ENCODE assay signal across 1 cellular context in genomic region chr1:151210830-151211229, GRCh38.
A peak's percentile ranks its signal among the peaks of the same experiment; 100 is the strongest.
TF ChIP-seq lines count a peak whose summit lies in the region.

No MANE protein-coding gene starts in this region.

TF ChIP-seq in HepG2, 621 proteins besides CTCF, POLR2A, EP300 and RAD21:
- TF ChIP-seq ATF7 (IDR thresholded peaks at IDR 0.05) (peak; percentile 63), ATF7 (CRISPR knock-in tag; IDR thresholded peaks at IDR 0.05) (no peak), RFXAP (CRISPR knock-in tag; IDR thresholded peaks at IDR 0.05; ENCODE audit: borderline replicate concordance) (no peak), E2F5 (CRISPR knock-in tag; conservative IDR thresholded peaks at IDR 0.05) (no peak), ZNF329 (CRISPR knock-in tag; IDR thresholded peaks at IDR 0.05; ENCODE audit: low read depth) (no peak), TGIF2 (CRISPR knock-in tag; IDR thresholded peaks at IDR 0.05) (no peak), MBD4 (IDR thresholded peaks at IDR 0.05; ENCODE audit: borderline replicate concordance, low read length) (no peak)
- TF ChIP-seq, protein P1, sequence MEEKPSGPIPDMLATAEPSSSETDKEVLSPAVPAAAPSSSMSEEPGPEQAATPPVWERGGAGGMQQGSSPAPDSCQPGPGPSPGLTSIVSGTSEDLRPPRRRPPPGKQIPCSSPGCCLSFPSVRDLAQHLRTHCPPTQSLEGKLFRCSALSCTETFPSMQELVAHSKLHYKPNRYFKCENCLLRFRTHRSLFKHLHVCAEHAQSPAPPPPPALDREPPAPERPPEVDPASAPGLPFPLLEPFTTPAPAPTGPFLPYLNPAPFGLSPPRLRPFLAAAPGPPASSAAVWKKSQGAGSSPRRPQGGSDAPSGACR (CRISPR knock-in tag; IDR thresholded peaks at IDR 0.05), result no peak
